In genomic region chr1:245217853-245218608, GRCh38 we compare ENCODE assay signal across 19 cellular contexts.
DNase-seq lines count a peak whose midpoint lies in the region; ATAC-seq, FAIRE-seq and TF ChIP-seq lines count a peak whose summit lies in the region.
"Had no signal": no experiment of that assay in that cellular context is flagged by ENCODE, and none has a peak within 500 bp of the region (broad histone marks: within the 10 kb centered on the region; RNA-seq: fewer than 3 reads in every experiment).

No MANE protein-coding gene starts in this region.

- H3K27me3 ChIP-seq in GM23338 (ENCODE audit: insufficient read depth) (no peaks in the 10 kb centered on the region), SJSA1 (replicated peaks) (no peaks in the 10 kb centered on the region)
- H3K27me3 ChIP-seq: BE2C had no signal

- H3K9me3 ChIP-seq in SJSA1 (replicated peaks): no peaks in the 10 kb centered on the region
- H3K9me3 ChIP-seq: BE2C had no signal

- ATAC-seq in GM23338: no peak
- ATAC-seq: HCT116 had no signal

- H3K4me1 ChIP-seq in GM23338 (ENCODE audit: insufficient read depth) (peaks cover 14% of the 10 kb centered on the region; the same call in 1 of the 2 replicates), SJSA1 (replicated peaks) (peaks cover 73% of the 10 kb centered on the region)

- FAIRE-seq in frontal cortex (lab: Jason Lieb, UNC): no peak
- FAIRE-seq: A204.1, G401.6, GM12891, H54 had no signal

- H3K4me1 Mint-ChIP-seq in GM23338: peaks cover 15% of the 10 kb centered on the region
- peaks cover 27% of the 10 kb centered on the region for H3K4me1 Mint-ChIP-seq in glutamatergic neuron (ENCODE audit: low read depth, unreplicated experiment)
- H3K4me1 Mint-ChIP-seq in nephron progenitor cell: peaks cover 91% of the 10 kb centered on the region
- H3K4me1 Mint-ChIP-seq: IgD-negative memory B cell had no signal

- H2AFZ ChIP-seq in GM23338: peak overlapping the region; percentile 56; the same call in 1 of the 2 replicates

- H3K27ac Mint-ChIP-seq in GM23338: peak overlapping the region; percentile 9; the same call in 1 of the 2 replicates
- H3K27ac Mint-ChIP-seq in glutamatergic neuron (ENCODE audit: unreplicated experiment): peak overlapping the region; percentile 60
- peak overlapping the region; percentile 76 for H3K27ac Mint-ChIP-seq in nephron progenitor cell
- H3K27ac Mint-ChIP-seq: CD4-positive, alpha-beta memory T cell had no signal

- no peaks in the 10 kb centered on the region for H4K20me1 ChIP-seq in GM23338 (replicated peaks; ENCODE audit: insufficient read depth)

- H3K36me3 Mint-ChIP-seq in GM23338 (ENCODE audit: low read depth): no peaks in the 10 kb centered on the region
- no peaks in the 10 kb centered on the region for H3K36me3 Mint-ChIP-seq in glutamatergic neuron (ENCODE audit: unreplicated experiment)
- H3K36me3 Mint-ChIP-seq in nephron progenitor cell (ENCODE audit: low read depth): peaks cover 7% of the 10 kb centered on the region
- H3K36me3 Mint-ChIP-seq: CD4-positive, alpha-beta memory T cell; IgD-negative memory B cell had no signal

- H3K4me3 ChIP-seq in GM23338: no peak overlapping the region
- no peak overlapping the region for H3K4me3 ChIP-seq in SJSA1

- H3F3A ChIP-seq in GM23338 (replicated peaks; ENCODE audit: low read depth): no peaks in the 10 kb centered on the region

- H3K36me3 ChIP-seq in GM23338 (ENCODE audit: insufficient read depth) (no peaks in the 10 kb centered on the region), SJSA1 (no peaks in the 10 kb centered on the region; the same call in 1 of the 2 replicates)
- H3K36me3 ChIP-seq: BE2C had no signal

- no peaks in the 10 kb centered on the region for H3K79me2 ChIP-seq in GM23338 (replicated peaks; ENCODE audit: insufficient read depth)

- no peak for TF ChIP-seq CTCF in GM23338 (conservative IDR thresholded peaks at IDR 0.05; ENCODE audit: low read depth in 2 of 2)
- TF ChIP-seq CTCF in glutamatergic neuron (IDR thresholded peaks at IDR 0.05; ENCODE audit: partially characterized antibody, unreplicated experiment): no peak
- no peak for TF ChIP-seq CTCF in nephron progenitor cell (IDR thresholded peaks at IDR 0.05)

- H3K27ac ChIP-seq in GM23338 (ENCODE audit: low read depth) (no peak overlapping the region), SJSA1 (peak overlapping the region; percentile 85)
- H3K27ac ChIP-seq: C4-2B, HL-60 had no signal

- no peaks in the 10 kb centered on the region for H3K9me3 Mint-ChIP-seq in GM23338
- peaks cover 4% of the 10 kb centered on the region for H3K9me3 Mint-ChIP-seq in glutamatergic neuron (ENCODE audit: unreplicated experiment)
- no peaks in the 10 kb centered on the region for H3K9me3 Mint-ChIP-seq in nephron progenitor cell
- H3K9me3 Mint-ChIP-seq: IgD-negative memory B cell had no signal

- H3K9me2 ChIP-seq in GM23338 (ENCODE audit: insufficient read depth): no peaks in the 10 kb centered on the region

- peaks cover 4% of the 10 kb centered on the region for H3K27me3 Mint-ChIP-seq in GM23338 (ENCODE audit: insufficient read depth, low read depth, poor library complexity)
- H3K27me3 Mint-ChIP-seq in glutamatergic neuron (ENCODE audit: unreplicated experiment): peaks cover 4% of the 10 kb centered on the region
- H3K27me3 Mint-ChIP-seq in nephron progenitor cell (ENCODE audit: low read depth, poor library complexity): no peaks in the 10 kb centered on the region

- no peak for DNase-seq in GM23338 (ENCODE audit: low spot score)
- peak; percentile 59 to 64 for DNase-seq in SJSA1 (ENCODE audit: low read depth in 1 of 2, low spot score in 2 of 2)
- DNase-seq in glutamatergic neuron: no peak
- DNase-seq in nephron progenitor cell: no peak
- DNase-seq in frontal cortex (ENCODE audit: low spot score in 2 of 2): no peak
- no peak for DNase-seq in AG20443 (ENCODE audit: low spot score)
- no peak for DNase-seq in stimulated activated CD8-positive, alpha-beta memory T cell treated with anti-CD3 and anti-CD28 coated beads, Interleukin-4, amount 100 ng/mL, for 48 hours
- no peak for DNase-seq in NCI-H2227 treated with DMSO at 0.1 percent for 48 hours (lab: John Stamatoyannopoulos, UW)
- DNase-seq: BE2C; CD4-positive, alpha-beta memory T cell; DMS79 had no signal

- H3K4me3 Mint-ChIP-seq in GM23338 (no peak overlapping the region), glutamatergic neuron (ENCODE audit: unreplicated experiment) (no peak overlapping the region), nephron progenitor cell (no peak overlapping the region)
- H3K4me3 Mint-ChIP-seq: IgD-negative memory B cell had no signal

- H3K4me2 ChIP-seq in GM23338: no peak overlapping the region

TF ChIP-seq in GM23338, 12 proteins besides CTCF, POLR2A, EP300 and RAD21 (continues in another document):
- TF ChIP-seq EZH2 (IDR thresholded peaks at IDR 0.05; ENCODE audit: low read depth, unreplicated experiment) (no peak), POLR2AphosphoS5 (IDR thresholded peaks at IDR 0.05; ENCODE audit: low read depth) (no peak), CREB1 (CRISPR knock-in tag; IDR thresholded peaks at IDR 0.05; ENCODE audit: low read depth) (no peak), NANOG (IDR thresholded peaks at IDR 0.05; ENCODE audit: borderline replicate concordance) (no peak), ZNF462 (CRISPR knock-in tag; IDR thresholded peaks at IDR 0.05) (no peak), ZNF331 (CRISPR knock-in tag; IDR thresholded peaks at IDR 0.05; ENCODE audit: low read depth) (no peak)

Comparison
In these comparisons a context has a peak if more than half of its experiments do, and no peak if none do; other contexts are left out.
1. DNase-seq: peak in SJSA1 (2 of 2); none in GM23338 (single experiment), glutamatergic neuron (single experiment), nephron progenitor cell (single experiment), frontal cortex (0 of 2), AG20443 (single experiment), stimulated activated CD8-positive, alpha-beta memory T cell treated with anti-CD3 and anti-CD28 coated beads, Interleukin-4, amount 100 ng/mL, for 48 hours (single experiment) and NCI-H2227 treated with DMSO at 0.1 percent for 48 hours (single experiment).
2. H3K27ac Mint-ChIP-seq: peak in every context shown above with its lines; median percentile 76 in nephron progenitor cell; 60 in glutamatergic neuron; 9 in GM23338.